Comparison of ENCODE assay signal across 9 cellular contexts in genomic region chr19:6278740-6279619, GRCh38. TPM values are rescaled to one million over a fixed set of nuclear protein-coding genes. Genes with fewer than 3 reads are reported as not detected.
A peak's percentile ranks its signal among the peaks of the same experiment; 100 is the strongest.
DNase-seq lines count a peak whose midpoint lies in the region; ATAC-seq and TF ChIP-seq lines count a peak whose summit lies in the region.
"Had no signal": no experiment of that assay in that cellular context is flagged by ENCODE, and none has a peak within 500 bp of the region (broad histone marks: within the 10 kb centered on the region; RNA-seq: fewer than 3 reads in every experiment).

No MANE protein-coding gene starts in this region.

- in situ Hi-C loops in mammary epithelial cell (cut with MboI; ENCODE audit: low sequenced_read_pairs in 2 of 2) = no loop called here

- dilution Hi-C loops in mammary epithelial cell (cut with HindIII; ENCODE audit: low sequenced_read_pairs) = loop anchor here (10.0 kb wide), 1 partner anchor 54 kb away; no protein-coding TSS in a partner anchor

- H3K36me3 ChIP-seq in MM.1S (replicated peaks; ENCODE audit: insufficient read depth, low read length) (0 out of 2 replicates have a peak, but pooled peaks cover 4% of the 10 kb centered on the region), mammary epithelial cell (ENCODE audit: insufficient read depth, low read length) (no peaks in the 10 kb centered on the region), mucosa of descending colon (ENCODE audit: low read depth) (no peaks in the 10 kb centered on the region)

- CTCF ChIA-PET in mammary epithelial cell (lab: Charles Lee; ENCODE audit: low non-redundant PET) = no interaction called here

- no peaks in the 10 kb centered on the region for H3K9me3 ChIP-seq in MM.1S (replicated peaks; ENCODE audit: insufficient read depth, low read length)
- no peaks in the 10 kb centered on the region for H3K9me3 ChIP-seq in mammary epithelial cell (replicated peaks; ENCODE audit: insufficient read depth, low read length)
- no peaks in the 10 kb centered on the region for H3K9me3 ChIP-seq in mucosa of descending colon

- H4K20me1 ChIP-seq in MM.1S (ENCODE audit: insufficient read depth, low read length) (peaks cover 11% of the 10 kb centered on the region; the same call in 1 of the 2 replicates), mammary epithelial cell (ENCODE audit: insufficient read depth, low read length) (no peaks in the 10 kb centered on the region)

- H3K79me2 ChIP-seq in MM.1S (ENCODE audit: low read length) (peaks cover 54% of the 10 kb centered on the region), mammary epithelial cell (ENCODE audit: insufficient read depth, low read length) (peaks cover 53% of the 10 kb centered on the region)

- intact Hi-C loops in mammary epithelial cell (cut with micrococcal nuclease) (no loop called here), mucosa of descending colon (cut with DNase I, micrococcal nuclease) (no loop called here)

- 17% methylated on average over 18 of the region's 36 CpGs for WGBS in mammary epithelial cell (ENCODE audit: low coverage, missing lambda C conversion rate)

- TF ChIP-seq CTCF in MM.1S (IDR thresholded peaks at IDR 0.05; ENCODE audit: low read length) = no peak
- TF ChIP-seq CTCF in mammary epithelial cell (conservative IDR thresholded peaks at IDR 0.05 in 1 of 2, IDR thresholded peaks at IDR 0.05 in 1 of 2; ENCODE audit: extremely low read depth in 1 of 2, insufficient read depth in 1 of 2, low read depth in 1 of 2, low read length in 2 of 2) = no peak
- no peak for TF ChIP-seq CTCF in mucosa of descending colon (IDR thresholded peaks at IDR 0.05)

- peak overlapping the region; percentile 75; the same call in 1 of the 2 replicates for H2AFZ ChIP-seq in MM.1S (ENCODE audit: low read length)
- H2AFZ ChIP-seq in mammary epithelial cell (ENCODE audit: low read depth, low read length) = peak overlapping the region; percentile 60

- DNase-seq in MM.1S (peak; percentile 20), mammary epithelial cell (no peak), mucosa of descending colon (no peak), mesenteric fat pad (ENCODE audit: low spot score) (no peak), cerebellar nuclear complex (lab: John Stamatoyannopoulos, UW) (no peak), OCI-M2 (lab: John Stamatoyannopoulos, UW; ENCODE audit: unreplicated experiment) (no peak), DMS79 (lab: John Stamatoyannopoulos, UW) (no peak)

- 0 out of 2 replicates have a peak, but pooled peaks cover 3% of the 10 kb centered on the region for H3K4me1 ChIP-seq in MM.1S (ENCODE audit: low read length)
- H3K4me1 ChIP-seq in mammary epithelial cell (ENCODE audit: insufficient read depth, low read length) = peaks cover 16% of the 10 kb centered on the region
- H3K4me1 ChIP-seq in mucosa of descending colon (ENCODE audit: low read depth) = peaks cover 32% of the 10 kb centered on the region

- ATAC-seq in mucosa of descending colon = no peak

- H3K4me3 ChIP-seq in GM08714 (ENCODE audit: low read length) (peak overlapping the region; percentile 98), MM.1S (ENCODE audit: low read length) (peak overlapping the region; percentile 99), mammary epithelial cell (replicated peaks in 1 of 3; ENCODE audit: insufficient read depth in 1 of 3, low read depth in 2 of 3, low read length in 3 of 3) (peak overlapping the region; percentile 81 to 90 (median 85)), mucosa of descending colon (peak overlapping the region; percentile 59)

- H3K9ac ChIP-seq in MM.1S (ENCODE audit: low read length) (peak overlapping the region; percentile 98), mammary epithelial cell (ENCODE audit: insufficient read depth, low read length) (peak overlapping the region; percentile 86)

- H3K27ac ChIP-seq in MM.1S (ENCODE audit: low read length) (peak overlapping the region; percentile 23; the same call in 1 of the 2 replicates), mammary epithelial cell (ENCODE audit: insufficient read depth, low read depth, low read length) (peak overlapping the region; percentile 66)

- H3F3A ChIP-seq in MM.1S (ENCODE audit: insufficient read depth, low read length) = no peaks in the 10 kb centered on the region

- H3K27me3 ChIP-seq in MM.1S (replicated peaks; ENCODE audit: insufficient read depth, low read length) = peaks cover 25% of the 10 kb centered on the region
- no peaks in the 10 kb centered on the region for H3K27me3 ChIP-seq in mammary epithelial cell (ENCODE audit: insufficient read depth, low read length)

- H3K4me2 ChIP-seq in MM.1S (ENCODE audit: low read depth, low read length) (peak overlapping the region; percentile 93), mammary epithelial cell (ENCODE audit: insufficient read depth, low read depth, low read length) (peak overlapping the region; percentile 81)

- H3K9me2 ChIP-seq in MM.1S (replicated peaks; ENCODE audit: insufficient read depth, low read length) = no peaks in the 10 kb centered on the region

- no TSS peak for BruUV-seq in mammary epithelial cell (replicated peaks; lab: Mats Ljungman, UMichigan)

RNA-seq across cellular contexts. Expression of gene MLLT1, which starts 0.8 kb away (rescaled TPM):
- total RNA-seq in mammary epithelial cell = 10 to 100 TPM in 1 of 2 donors, 1 to 10 TPM in 1; 5.8 to 45.4 TPM
- polyA plus RNA-seq in mammary epithelial cell = 16.9 TPM
- polyA minus RNA-seq in mammary epithelial cell = 14.5 TPM
- 10 to 100 TPM; 32.5 to 75.3 (median 33.7) TPM for total RNA-seq in mucosa of descending colon
- 62.3 TPM for total RNA-seq in mesenteric fat pad

RNA-seq across cellular contexts. Expression of gene ACER1, which starts 54.4 kb away (rescaled TPM):
- total RNA-seq in mammary epithelial cell = not detected
- polyA plus RNA-seq in mammary epithelial cell = not detected
- polyA minus RNA-seq in mammary epithelial cell = not detected
- not detected for total RNA-seq in mucosa of descending colon
- total RNA-seq in mesenteric fat pad = not detected
- total RNA-seq: NCI-H460 had no signal
